Comparison of ENCODE assay signal across 8 cellular contexts in genomic region chr3:130892759-130893239, GRCh38. TPM values are rescaled to one million over a fixed set of nuclear protein-coding genes. Genes with fewer than 3 reads are reported as not detected.
DNase-seq lines count a peak whose midpoint lies in the region; ATAC-seq, FAIRE-seq and TF ChIP-seq lines count a peak whose summit lies in the region.

No MANE protein-coding gene starts in this region.

- CTCF ChIA-PET in GM12878 (lab: Yijun Ruan, JAX) = interaction anchor here (0.7 to 10.0 kb wide), 35 partner anchors 8 to 193 kb away, joined by 3 to 200 read pairs (median 5); partner anchors contain the start of gene PIK3R4

- H3K36me3 ChIP-seq in GM12878 (ENCODE audit: control insufficient read depth in 2 of 2, insufficient read depth in 2 of 2, low read length in 1 of 2) = no peaks in the 10 kb centered on the region
- no peaks in the 10 kb centered on the region for H3K36me3 ChIP-seq in gastrocnemius medialis

- SMC1A ChIA-PET in GM12878 (lab: Charles Lee; ENCODE audit: uncharacterized antibody, unreplicated experiment) = interaction anchor here (0.7 to 9.7 kb wide), 31 partner anchors 10 to 489 kb away, joined by 3 to 163 read pairs (median 5); partner anchors contain the start of genes NUDT16 and PIK3R4

- POLR2A ChIA-PET in GM12878 (lab: Charles Lee) = interaction anchor here (1.3 to 6.5 kb wide), 4 partner anchors 42 to 142 kb away, joined by 4 to 47 read pairs (median 5); no protein-coding TSS in a partner anchor

- peak; percentile 94 for TF ChIP-seq RAD21 in GM12878 (IDR thresholded peaks at IDR 0.05; ENCODE audit: insufficient read depth, low read depth, low read length)

- no peaks in the 10 kb centered on the region for H3K9me3 ChIP-seq in GM12878 (replicated peaks; ENCODE audit: control insufficient read depth, insufficient read depth, low read length)
- no peaks in the 10 kb centered on the region for H3K9me3 ChIP-seq in gastrocnemius medialis

- H3K27ac ChIP-seq in GM12878 (ENCODE audit: control insufficient read depth, insufficient read depth) = peak overlapping the region; percentile 94
- peak overlapping the region; percentile 91 to 98 (median 96) for H3K27ac ChIP-seq in gastrocnemius medialis

- no peaks in the 10 kb centered on the region for H4K20me1 ChIP-seq in GM12878 (ENCODE audit: control insufficient read depth, insufficient read depth)

- no peak for TF ChIP-seq EP300 in GM12878 (IDR thresholded peaks at IDR 0.05; ENCODE audit: borderline replicate concordance in 1 of 2, control insufficient read depth in 1 of 2, low read depth in 2 of 2, low read length in 2 of 2)

- H3K4me1 ChIP-seq in GM12878 (ENCODE audit: control insufficient read depth, insufficient read depth, low read length) = no peaks in the 10 kb centered on the region; the same call in 1 of the 2 replicates
- H3K4me1 ChIP-seq in gastrocnemius medialis = peaks cover 9 to 22% of the 10 kb centered on the region in 2 donors

- H3K4me2 ChIP-seq in GM12878 (ENCODE audit: control insufficient read depth, insufficient read depth) = peak overlapping the region; percentile 23

- DNase-seq in GM12891 (ENCODE audit: insufficient read length, low spot score) = peak; percentile 22
- peak; percentile 45 for DNase-seq in NCI-H1417 treated with DMSO at 0.1 percent for 48 hours (lab: John Stamatoyannopoulos, UW)
- DNase-seq in SW 1271 (lab: John Stamatoyannopoulos, UW) = peak; percentile 11 to 81
- DNase-seq in GM12878 (ENCODE audit: low read depth, low spot score) = peak; percentile 64
- peak; percentile 16 for DNase-seq in iPS DF 4.7 (ENCODE audit: extremely low read depth, low spot score)
- DNase-seq in gastrocnemius medialis = peak; percentile 61 to 65
- DNase-seq in GM19240 (ENCODE audit: insufficient read length, low spot score) = no peak

- H3K4me3 ChIP-seq in GM12878 = peak overlapping the region; percentile 86
- H3K4me3 ChIP-seq in gastrocnemius medialis = peak overlapping the region; percentile 84 to 96 (median 92)

- H3K9ac ChIP-seq in GM12878 (ENCODE audit: control insufficient read depth, insufficient read depth, low read length) = peak overlapping the region; percentile 94

- TF ChIP-seq CTCF in GM12878 (IDR thresholded peaks at IDR 0.05 in 2 of 3, conservative IDR thresholded peaks at IDR 0.05 in 1 of 3; ENCODE audit: control insufficient read depth in 2 of 3, extremely low read depth in 1 of 3, insufficient read depth in 1 of 3, low read depth in 3 of 3, low read length in 3 of 3) = peak; percentile 77 to 90 (median 82)
- TF ChIP-seq CTCF in gastrocnemius medialis (IDR thresholded peaks at IDR 0.05 in 4 of 5, conservative IDR thresholded peaks at IDR 0.05 in 1 of 5) = peak; percentile 82 to 89 (median 87)

- ATAC-seq in HG02852 (IDR thresholded peaks at IDR 0.05; ENCODE audit: unreplicated experiment) (peak; percentile 40), GM12878 (peak; percentile 73), gastrocnemius medialis (peak; percentile 78 to 80)

- peaks cover 52% of the 10 kb centered on the region for H3K79me2 ChIP-seq in GM12878 (ENCODE audit: control insufficient read depth, insufficient read depth, low read length)

- H3K27me3 ChIP-seq in GM12878 (replicated peaks in 1 of 2; ENCODE audit: control insufficient read depth in 2 of 2, insufficient read depth in 2 of 2, low read length in 1 of 2) (no peaks in the 10 kb centered on the region), gastrocnemius medialis (no peaks in the 10 kb centered on the region)

- intact Hi-C loops in GM12878 (cut with micrococcal nuclease; ENCODE audit: unreplicated experiment) = loop anchor here (1.0 to 5.0 kb wide), 4 partner anchors 42 to 615 kb away; no protein-coding TSS in a partner anchor
- intact Hi-C loops in gastrocnemius medialis (cut with DNase I; ENCODE audit: low total_unique reads) = loop anchor here (1.0 to 10.0 kb wide), 3 partner anchors 42 to 492 kb away; partner anchors contain the start of gene NUDT16

- H2AFZ ChIP-seq in GM12878 (ENCODE audit: control insufficient read depth, low read depth, low read length) = peak overlapping the region; percentile 91

- in situ Hi-C loops in GM12878 (cut with MboI) = loop anchor here (5.0 kb wide), 1 partner anchor 145 kb away; the partner anchor contains the start of gene PIK3R4
- in situ Hi-C loops in gastrocnemius medialis (cut with MboI; ENCODE audit: low sequenced_read_pairs in 4 of 4) = loop anchor here in 3 of 4 donors (5.0 to 25.0 kb wide), 2 partner anchors 125 to 130 kb away; no protein-coding TSS in a partner anchor

- peak; percentile 80 for FAIRE-seq in GM12891 (lab: Jason Lieb, UNC)
- peak; percentile 49 for FAIRE-seq in GM12878 (lab: Jason Lieb, UNC)

- TF ChIP-seq POLR2A in GM12891 (IDR thresholded peaks at IDR 0.05; ENCODE audit: low read depth, low read length) (0 out of 2 replicates have a peak, but pooled peaks have one; percentile 8), GM12878 (IDR thresholded peaks at IDR 0.05; ENCODE audit: low read depth, low read length) (no peak), gastrocnemius medialis (IDR thresholded peaks at IDR 0.05) (no peak)

- no TSS peak for BruUV-seq in GM12878 (replicated peaks; lab: Mats Ljungman, UMichigan)

- RAD21 ChIA-PET in GM12878 (lab: Charles Lee; ENCODE audit: unreplicated experiment) = interaction anchor here (0.7 to 7.0 kb wide), 19 partner anchors 9 to 617 kb away, joined by 3 to 132 read pairs (median 4); no protein-coding TSS in a partner anchor

- under 1% methylated on average over 10 of the region's 10 CpGs for WGBS in GM12878 (ENCODE audit: insufficient coverage, insufficient replicate concordance, low lambda C conversion rate, missing lambda C conversion rate)

TF ChIP-seq in GM12891, 5 proteins besides CTCF, POLR2A, EP300 and RAD21:
- no peak for TF ChIP-seq TAF1 (IDR thresholded peaks at IDR 0.05; ENCODE audit: low read depth, low read length)
- TF ChIP-seq PAX5 (IDR thresholded peaks at IDR 0.05; ENCODE audit: insufficient read depth, low read length, severe bottlenecking) = no peak
- no peak for TF ChIP-seq POLR2AphosphoS5 (IDR thresholded peaks at IDR 0.05; ENCODE audit: low read depth, low read length)
- TF ChIP-seq POU2F2 (IDR thresholded peaks at IDR 0.05; ENCODE audit: low read depth, low read length) = no peak
- no peak for TF ChIP-seq SPI1 (IDR thresholded peaks at IDR 0.05; ENCODE audit: low read depth, low read length)

TF ChIP-seq in GM12878, 131 proteins besides CTCF, POLR2A, EP300 and RAD21:
- TF ChIP-seq MEF2A (IDR thresholded peaks at IDR 0.05; ENCODE audit: insufficient read depth, low read depth, low read length) = 0 out of 2 replicates have a peak, but pooled peaks have one; percentile 31
- 0 out of 2 replicates have a peak, but pooled peaks have one; percentile 22 for TF ChIP-seq CBFB (IDR thresholded peaks at IDR 0.05; ENCODE audit: low read depth)
- 0 out of 2 replicates have a peak, but pooled peaks have one; percentile 9 for TF ChIP-seq PML (IDR thresholded peaks at IDR 0.05; ENCODE audit: low read length)
- TF ChIP-seq NR2C1 (IDR thresholded peaks at IDR 0.05) = no peak
- peak; percentile 80 for TF ChIP-seq SKIL (IDR thresholded peaks at IDR 0.05; ENCODE audit: low read depth, poor library complexity, severe bottlenecking)
- TF ChIP-seq SMARCA5 (IDR thresholded peaks at IDR 0.05) = peak; percentile 78
- TF ChIP-seq SMC3 (IDR thresholded peaks at IDR 0.05; ENCODE audit: borderline replicate concordance, low read length) = peak; percentile 86
- TF ChIP-seq BHLHE40 (IDR thresholded peaks at IDR 0.05; ENCODE audit: borderline replicate concordance in 1 of 2, low read depth in 2 of 2, low read length in 1 of 2) = 0 out of 4 replicates have a peak, but pooled peaks of 1 of the 2 experiments have one; percentile 14
- TF ChIP-seq FOXM1 (IDR thresholded peaks at IDR 0.05; ENCODE audit: low read depth, low read length) = peak; percentile 30; the same call in 1 of the 2 replicates
- TF ChIP-seq CBX5 (IDR thresholded peaks at IDR 0.05; ENCODE audit: low read depth) = no peak

RNA-seq across cellular contexts. Expression of gene ATP2C1, which starts 1.1 kb away (rescaled TPM):
- polyA plus RNA-seq in GM12891 (2012; ENCODE audit: low read depth, missing spikeins) = 32.5 TPM
- 253 and 262 TPM in 2 replicates for total RNA-seq in GM12878 (2013; cell fraction: nucleolus; rRNA removed)
- total RNA-seq in GM12878 (2014; rRNA removed) = 43.9 and 52.9 TPM in 2 replicates
- 67.7 and 70.5 TPM in 2 replicates for total RNA-seq in GM12878 (2014; rRNA removed; fragmentation: Illumina TruSeq; extraction: Trizol)
- total RNA-seq in GM12878 (2021) = 60.2 and 62.2 TPM in 2 replicates
- 29.0 TPM for polyA plus RNA-seq in GM12878 (2011; ENCODE audit: low read depth)
- polyA plus RNA-seq in GM12878 (2011; rRNA removed) = 116 and 178 TPM in 2 replicates
- polyA plus RNA-seq in GM12878 (2011; cell fraction: cytosol; rRNA removed) = 37.7 and 42.4 TPM in 2 replicates
- polyA plus RNA-seq in GM12878 (2011; cell fraction: nucleus; rRNA removed) = 147 and 162 TPM in 2 replicates
- 29.3 and 48.1 TPM in 2 replicates for polyA plus RNA-seq in GM12878 (2012)
- polyA plus RNA-seq in GM12878 (2014; fragmentation: Illumina TruSeq; extraction: Trizol) = 50.4 and 61.7 TPM in 2 replicates
- 10 to 100 TPM; 20.6 to 21.0 TPM for polyA plus RNA-seq in GM12878 (2014; fragmentation: Nextera tagmentation; extraction: Ambion mirVana)
- 35.4 and 48.3 TPM in 2 replicates for polyA plus RNA-seq in GM12878 (2014; rRNA removed)
- polyA plus RNA-seq in GM12878 (2016; fragmentation: Nextera tagmentation; extraction: Ambion mirVana) = 10 to 100 TPM; 59.8 to 64.6 TPM
- polyA minus RNA-seq in GM12878 (2011; rRNA and poly(A)+ RNA removed) = 108 and 157 TPM in 2 replicates
- 33.1 and 49.5 TPM in 2 replicates for polyA minus RNA-seq in GM12878 (2011; cell fraction: cytosol; rRNA and poly(A)+ RNA removed)
- polyA minus RNA-seq in GM12878 (2011; cell fraction: nucleus; rRNA and poly(A)+ RNA removed) = 108 and 150 TPM in 2 replicates
- 10 to 100 TPM; 25.1 to 41.7 (median 26.4) TPM for total RNA-seq in gastrocnemius medialis
